Comparison of ENCODE assay signal across 8 cellular contexts in genomic region chr3:195102609-195103467, GRCh38.
DNase-seq lines count a peak whose midpoint lies in the region; ATAC-seq and TF ChIP-seq lines count a peak whose summit lies in the region.

No MANE protein-coding gene starts in this region.

- no peaks in the 10 kb centered on the region for H3K9me3 Mint-ChIP-seq in MCF 10A (ENCODE audit: unreplicated experiment)

- CTCF ChIA-PET in A673 (lab: Charles Lee): no interaction called here
- CTCF ChIA-PET in MCF 10A (lab: Yijun Ruan, JAX): no interaction called here

- TF ChIP-seq CTCF in A673 (conservative IDR thresholded peaks at IDR 0.05; ENCODE audit: low read depth, low read length) (no peak), MCF 10A (IDR thresholded peaks at IDR 0.05; ENCODE audit: unreplicated experiment) (no peak), lung (IDR thresholded peaks at IDR 0.05; ENCODE audit: control extremely low read depth, extremely low read depth) (no peak)

- H3K27ac ChIP-seq in A673 (ENCODE audit: low read depth, low read length, poor library complexity, severe bottlenecking) (peak overlapping the region; percentile 85), lung (ENCODE audit: low read depth in 1 of 2, low read length in 1 of 2) (peak overlapping the region; percentile 5 to 54)

- WGBS in lung, 2 donors: 77 to 78% methylated on average over 32 of the region's 32 CpGs

- no peak overlapping the region for H3K4me3 Mint-ChIP-seq in MCF 10A (ENCODE audit: unreplicated experiment)

- in situ Hi-C loops in KBM-7 (cut with MboI; ENCODE audit: low pct_unique_long_range_greater_than_20kb, low sequenced_read_pairs): loop anchor here (25.0 kb wide), 1 partner anchor 416 kb away; the partner anchor contains the start of gene FAM43A

- TSS peak; percentile 94 for BruUV-seq in A673 (replicated peaks; lab: Mats Ljungman, UMichigan)
- no TSS peak for BruUV-seq in MCF 10A (replicated peaks; lab: Mats Ljungman, UMichigan)

- H3K4me1 ChIP-seq in A673 (ENCODE audit: insufficient read depth, low read length, poor library complexity, severe bottlenecking) (peaks cover 76% of the 10 kb centered on the region), lung (ENCODE audit: control insufficient read depth in 2 of 2, insufficient read depth in 2 of 2, low read length in 2 of 2) (peaks cover 11 to 18% of the 10 kb centered on the region in 2 donors)

- no peak for ATAC-seq in lung (ENCODE audit: insufficient read depth, low FRiP score)
- ATAC-seq in HG03280 (IDR thresholded peaks at IDR 0.05; ENCODE audit: unreplicated experiment): no peak

- POLR2A ChIA-PET in A673 (lab: Charles Lee; ENCODE audit: low non-redundant PET): no interaction called here
- POLR2A ChIA-PET in MCF 10A (lab: Yijun Ruan, JAX): no interaction called here

- peak overlapping the region; percentile 93 for H3K27ac Mint-ChIP-seq in MCF 10A (ENCODE audit: low read depth, unreplicated experiment)

- intact Hi-C loops in A673 (cut with micrococcal nuclease; ENCODE audit: unreplicated experiment): loop anchor here (5.0 to 10.0 kb wide), 4 partner anchors 84 to 228 kb away; no protein-coding TSS in a partner anchor
- intact Hi-C loops in MCF 10A (cut with micrococcal nuclease): loop anchor here (1.0 to 10.0 kb wide), 2 partner anchors 98 to 232 kb away; no protein-coding TSS in a partner anchor

- no peaks in the 10 kb centered on the region for H3K9me3 ChIP-seq in A673 (ENCODE audit: low read depth, low read length, poor library complexity, severe bottlenecking)
- H3K9me3 ChIP-seq in lung (ENCODE audit: control insufficient read depth in 2 of 2, insufficient read depth in 1 of 2, low read length in 1 of 2): no peaks in the 10 kb centered on the region

- no peaks in the 10 kb centered on the region for H3K27me3 ChIP-seq in A673 (replicated peaks; ENCODE audit: insufficient read depth, low read depth, low read length, poor library complexity)
- H3K27me3 ChIP-seq in lung (ENCODE audit: control insufficient read depth, insufficient read depth): no peaks in the 10 kb centered on the region

- H3K4me1 Mint-ChIP-seq in MCF 10A (ENCODE audit: insufficient read depth, unreplicated experiment): peaks cover 31% of the 10 kb centered on the region

- H3K4me3 ChIP-seq in A673 (ENCODE audit: low read depth, low read length, poor library complexity, severe bottlenecking) (no peak overlapping the region), lung (no peak overlapping the region)

- no peaks in the 10 kb centered on the region for H3K27me3 Mint-ChIP-seq in MCF 10A (ENCODE audit: insufficient read depth, unreplicated experiment)

- peak; percentile 92 for DNase-seq in A673 (ENCODE audit: low spot score)
- peak; percentile 45 for DNase-seq in KBM-7
- peak; percentile 93 for DNase-seq in MCF 10A (ENCODE audit: unreplicated experiment)
- DNase-seq in lung (ENCODE audit: low spot score): no peak
- no peak for DNase-seq in hippocampal formation (lab: John Stamatoyannopoulos, UW)
- no peak for DNase-seq in NCI-H2107 (lab: John Stamatoyannopoulos, UW)
- DNase-seq in NCI-H2081 treated with DMSO at 0.1 percent for 48 hours (lab: John Stamatoyannopoulos, UW): no peak

- H3K36me3 ChIP-seq in A673 (ENCODE audit: insufficient read depth, low read length, poor library complexity, severe bottlenecking): no peaks in the 10 kb centered on the region
- no peaks in the 10 kb centered on the region for H3K36me3 ChIP-seq in lung (ENCODE audit: control insufficient read depth in 2 of 2, insufficient read depth in 2 of 2, low read length in 2 of 2)

- H3K36me3 Mint-ChIP-seq in MCF 10A (ENCODE audit: insufficient read depth, unreplicated experiment): peaks cover 11% of the 10 kb centered on the region

Comparison
In these comparisons a context has a peak if more than half of its experiments do, and no peak if none do; other contexts are left out.
1. DNase-seq: peak in A673 (single experiment), KBM-7 (single experiment) and MCF 10A (single experiment); none in lung (single experiment), hippocampal formation (0 of 2), NCI-H2107 (single experiment) and NCI-H2081 treated with DMSO at 0.1 percent for 48 hours (single experiment).